ENCODE assay signal across 8 cellular contexts in the genomic region with DNA sequence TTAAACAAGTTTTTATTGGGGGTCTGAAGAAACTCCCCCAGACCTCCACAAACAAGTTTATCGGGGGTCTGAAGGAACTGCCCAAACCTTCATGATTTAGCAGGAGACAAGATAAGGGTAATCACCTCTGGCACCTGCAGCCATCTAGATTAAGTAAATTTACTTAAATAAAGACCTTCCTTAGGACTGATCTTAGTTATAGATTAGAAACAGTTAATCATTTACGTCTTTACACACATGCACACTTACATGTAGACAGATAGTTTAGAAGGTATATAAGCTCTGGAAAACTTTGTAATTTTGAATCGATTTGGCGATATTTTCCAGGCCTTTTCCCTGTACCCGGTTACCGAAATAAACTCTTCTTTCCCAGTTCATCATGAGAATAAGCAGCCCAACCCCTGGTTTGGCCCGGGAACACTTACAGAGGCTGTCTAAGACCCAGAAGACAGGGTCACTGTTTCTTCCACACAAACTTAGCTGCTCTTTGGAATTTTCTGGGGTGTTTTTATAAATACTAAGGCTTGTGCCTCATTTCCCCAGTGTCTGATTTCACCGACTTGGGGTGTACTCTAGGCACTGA. TPM values are rescaled to one million over a fixed set of nuclear protein-coding genes. Genes with fewer than 3 reads are reported as not detected.
A peak's percentile ranks its signal among the peaks of the same experiment; 100 is the strongest.
DNase-seq lines count a peak whose midpoint lies in the region; ATAC-seq and TF ChIP-seq lines count a peak whose summit lies in the region.

No MANE protein-coding gene starts in this region.

- intact Hi-C loops in activated T-helper 2 cell treated with anti-CD3 and anti-CD28 coated beads, Interferon-gamma antibody, Interleukin-2, Interleukin-4, amounts not matched to agents 10 μg/mL and 5 μg/mL and 100 μg/mL, durations not matched to agents 14 hours and 24 hours and 36 hours (cut with micrococcal nuclease) = loop anchor here (2.0 to 10.0 kb wide), 2 partner anchors 501 to 887 kb away; a partner anchor contains a TSS

- H3K36me3 Mint-ChIP-seq in activated T-helper 2 cell treated with anti-CD3 and anti-CD28 coated beads, Interferon-gamma antibody, Interleukin-2, Interleukin-4, amounts not matched to agents 10 μg/mL and 5 μg/mL and 100 μg/mL, durations not matched to agents 14 hours and 24 hours and 36 hours (ENCODE audit: low read depth) = peaks cover 18% of the 10 kb centered on the region

- H3K27ac ChIP-seq in smooth muscle cell (ENCODE audit: low read depth) = peak overlapping the region; percentile 38

- H3K4me3 ChIP-seq in HFF-Myc (replicated peaks; ENCODE audit: low read depth, low read length) = peak overlapping the region; percentile 77
- H3K4me3 ChIP-seq in iPS-15b (ENCODE audit: low read depth, low read length) = peak overlapping the region; percentile 51
- peak overlapping the region; percentile 82 for H3K4me3 ChIP-seq in smooth muscle cell

- peak overlapping the region; percentile 93 for H2AFZ ChIP-seq in smooth muscle cell (ENCODE audit: low read depth)

- ATAC-seq in HG02884 (IDR thresholded peaks at IDR 0.05; ENCODE audit: unreplicated experiment) = no peak

- H3K4me1 ChIP-seq in iPS-15b (ENCODE audit: control insufficient read depth, insufficient read depth, low read length) = peaks cover 15% of the 10 kb centered on the region
- H3K4me1 ChIP-seq in smooth muscle cell (ENCODE audit: low read depth) = peaks cover 24% of the 10 kb centered on the region

- peak overlapping the region; percentile 86 for H3K27ac Mint-ChIP-seq in activated T-helper 2 cell treated with anti-CD3 and anti-CD28 coated beads, Interferon-gamma antibody, Interleukin-2, Interleukin-4, amounts not matched to agents 10 μg/mL and 5 μg/mL and 100 μg/mL, durations not matched to agents 14 hours and 24 hours and 36 hours

- no peaks in the 10 kb centered on the region for H3K27me3 ChIP-seq in iPS-15b (ENCODE audit: control insufficient read depth, insufficient read depth, low read length)
- no peaks in the 10 kb centered on the region for H3K27me3 ChIP-seq in smooth muscle cell (ENCODE audit: low read depth)

- H3K4me3 Mint-ChIP-seq in activated T-helper 2 cell treated with anti-CD3 and anti-CD28 coated beads, Interferon-gamma antibody, Interleukin-2, Interleukin-4, amounts not matched to agents 10 μg/mL and 5 μg/mL and 100 μg/mL, durations not matched to agents 14 hours and 24 hours and 36 hours (ENCODE audit: low read depth) = peak overlapping the region; percentile 87

- no peaks in the 10 kb centered on the region for H3F3A ChIP-seq in smooth muscle cell (ENCODE audit: low read depth)

- H4K20me1 ChIP-seq in smooth muscle cell (ENCODE audit: low read depth) = no peaks in the 10 kb centered on the region

- peak overlapping the region; percentile 26 for H3K9ac ChIP-seq in iPS-15b (ENCODE audit: low read depth, low read length)
- peak overlapping the region; percentile 11 for H3K9ac ChIP-seq in smooth muscle cell (ENCODE audit: low read depth)

- no peaks in the 10 kb centered on the region for H3K9me3 ChIP-seq in iPS-15b (ENCODE audit: control insufficient read depth, insufficient read depth, low read length)
- peaks cover 4% of the 10 kb centered on the region for H3K9me3 ChIP-seq in smooth muscle cell (replicated peaks; ENCODE audit: low read depth)

- TF ChIP-seq CTCF in HFF-Myc (IDR thresholded peaks at IDR 0.05; ENCODE audit: low read depth, low read length, missing control alignments) (no peak), smooth muscle cell (IDR thresholded peaks at IDR 0.05; ENCODE audit: borderline replicate concordance, insufficient read depth, poor library complexity, severe bottlenecking) (no peak)

- H3K79me2 ChIP-seq in smooth muscle cell (ENCODE audit: low read depth) = peaks cover 12% of the 10 kb centered on the region

- WGBS in smooth muscle cell (ENCODE audit: low lambda C conversion rate) = 78% methylated on average over 8 of the region's 8 CpGs

- peaks cover 13% of the 10 kb centered on the region for H3K4me1 Mint-ChIP-seq in activated T-helper 2 cell treated with anti-CD3 and anti-CD28 coated beads, Interferon-gamma antibody, Interleukin-2, Interleukin-4, amounts not matched to agents 10 μg/mL and 5 μg/mL and 100 μg/mL, durations not matched to agents 14 hours and 24 hours and 36 hours (ENCODE audit: low read depth)

- H3K4me2 ChIP-seq in smooth muscle cell = peak overlapping the region; percentile 95

- H3K27me3 Mint-ChIP-seq in activated T-helper 2 cell treated with anti-CD3 and anti-CD28 coated beads, Interferon-gamma antibody, Interleukin-2, Interleukin-4, amounts not matched to agents 10 μg/mL and 5 μg/mL and 100 μg/mL, durations not matched to agents 14 hours and 24 hours and 36 hours (ENCODE audit: low read depth) = peaks cover 6% of the 10 kb centered on the region

- DNase-seq in HFF-Myc (ENCODE audit: extremely low read depth, low read depth) (no peak), smooth muscle cell (lab: John Stamatoyannopoulos, UW; ENCODE audit: unreplicated experiment) (no peak), A172 (ENCODE audit: low spot score) (no peak), SKM-1 (lab: John Stamatoyannopoulos, UW; ENCODE audit: unreplicated experiment) (no peak), amygdala (lab: John Stamatoyannopoulos, UW) (no peak)
- no peak for DNase-seq in activated T-helper 2 cell treated with anti-CD3 and anti-CD28 coated beads, Interferon-gamma antibody, Interleukin-2, Interleukin-4, amounts not matched to agents 10 μg/mL and 5 μg/mL and 100 μg/mL, durations not matched to agents 14 hours and 24 hours and 36 hours (ENCODE audit: low spot score)

- H3K9me3 Mint-ChIP-seq in activated T-helper 2 cell treated with anti-CD3 and anti-CD28 coated beads, Interferon-gamma antibody, Interleukin-2, Interleukin-4, amounts not matched to agents 10 μg/mL and 5 μg/mL and 100 μg/mL, durations not matched to agents 14 hours and 24 hours and 36 hours = peaks cover 23% of the 10 kb centered on the region

- H3K36me3 ChIP-seq in iPS-15b (ENCODE audit: control insufficient read depth, insufficient read depth, low read length) = no peaks in the 10 kb centered on the region
- no peaks in the 10 kb centered on the region for H3K36me3 ChIP-seq in smooth muscle cell (ENCODE audit: low read depth)

RNA-seq across cellular contexts. Expression of a gene that starts 0.6 kb away (rescaled TPM):
- total RNA-seq in activated T-helper 2 cell treated with anti-CD3 and anti-CD28 coated beads, Interferon-gamma antibody, Interleukin-2, Interleukin-4, amounts not matched to agents 10 μg/mL and 5 μg/mL and 100 μg/mL, durations not matched to agents 14 hours and 24 hours and 36 hours = 23.5 and 23.6 TPM in 2 replicates
- 7.8 and 8.4 TPM in 2 replicates for total RNA-seq in smooth muscle cell
- polyA plus RNA-seq in smooth muscle cell = 4.9 and 5.8 TPM in 2 replicates
- total RNA-seq in A172 (2014; rRNA removed; shearing (Covaris generic)) = 21.8 and 35.1 TPM in 2 replicates
